ENCODE assay signal across 5 cellular contexts in genomic region chr10:128516180-128516579, GRCh38.
"Had no signal": no experiment of that assay in that cellular context is flagged by ENCODE, and none has a peak within 500 bp of the region (broad histone marks: within the 10 kb centered on the region; RNA-seq: fewer than 3 reads in every experiment).

No MANE protein-coding gene starts in this region.

- DNase-seq: GM23248, H9, HCEC 1CT, IMR-90, KBM-7 had no signal

- H3K27ac ChIP-seq: GM23248 had no signal

- H2AFZ ChIP-seq: GM23248 had no signal

- H3K4me3 ChIP-seq: GM23248 had no signal

- H3K9ac ChIP-seq: GM23248 had no signal
